ENCODE assay signal across 16 cellular contexts in genomic region chr2:130963058-130963848, GRCh38.
A peak's percentile ranks its signal among the peaks of the same experiment; 100 is the strongest.
DNase-seq lines count a peak whose midpoint lies in the region; ATAC-seq, FAIRE-seq and TF ChIP-seq lines count a peak whose summit lies in the region.
"Had no signal": no experiment of that assay in that cellular context is flagged by ENCODE, and none has a peak within 500 bp of the region (broad histone marks: within the 10 kb centered on the region; RNA-seq: fewer than 3 reads in every experiment).

No MANE protein-coding gene starts in this region.

- H3K4me3 Mint-ChIP-seq in Calu3 (ENCODE audit: low read depth, unreplicated experiment): peak overlapping the region; percentile 70
- H3K4me3 Mint-ChIP-seq in neural crest cell: peak overlapping the region; percentile 61
- H3K4me3 Mint-ChIP-seq in naive thymus-derived CD4-positive, alpha-beta T cell: peak overlapping the region in 3 of 10 donors; percentile 12 to 56 (median 26)
- no peak overlapping the region for H3K4me3 Mint-ChIP-seq in natural killer cell
- H3K4me3 Mint-ChIP-seq: activated T-cell treated with anti-CD3 and anti-CD28 coated beads, Interleukin-2, amount 50 U/mL, for 4 hours had no signal

- intact Hi-C loops in Calu3 (cut with micrococcal nuclease; ENCODE audit: unreplicated experiment) (no loop called here), esophagus muscularis mucosa (cut with DNase I) (no loop called here), natural killer cell (cut with micrococcal nuclease) (no loop called here)
- intact Hi-C loops in naive thymus-derived CD4-positive, alpha-beta T cell (cut with micrococcal nuclease): no loop called here

- TF ChIP-seq RAD21 in Ishikawa (IDR thresholded peaks at IDR 0.05; ENCODE audit: low read depth): no peak

- no peaks in the 10 kb centered on the region for H3K9me3 ChIP-seq in esophagus muscularis mucosa
- no peaks in the 10 kb centered on the region for H3K9me3 ChIP-seq in naive thymus-derived CD4-positive, alpha-beta T cell (ENCODE audit: control insufficient read depth in 2 of 3, low read length in 3 of 3)

- no peaks in the 10 kb centered on the region for H3K9me3 Mint-ChIP-seq in Calu3 (ENCODE audit: low read depth, unreplicated experiment)
- H3K9me3 Mint-ChIP-seq in neural crest cell: no peaks in the 10 kb centered on the region
- H3K9me3 Mint-ChIP-seq in naive thymus-derived CD4-positive, alpha-beta T cell: peaks cover 0 to 3% (median 0%) of the 10 kb centered on the region in 11 donors
- H3K9me3 Mint-ChIP-seq in natural killer cell: no peaks in the 10 kb centered on the region
- H3K9me3 Mint-ChIP-seq: activated T-cell treated with anti-CD3 and anti-CD28 coated beads, Interleukin-2, amount 50 U/mL, for 4 hours; memory B cell had no signal

- H3K4me1 ChIP-seq in esophagus muscularis mucosa: peaks cover 0 to 19% (median 16%) of the 10 kb centered on the region in 4 donors
- no peaks in the 10 kb centered on the region for H3K4me1 ChIP-seq in naive thymus-derived CD4-positive, alpha-beta T cell (ENCODE audit: control insufficient read depth in 2 of 2, insufficient read depth in 2 of 2, low read length in 2 of 2)

- H3K27me3 ChIP-seq in esophagus muscularis mucosa: peaks cover 0 to 74% (median 17%) of the 10 kb centered on the region in 4 donors
- peaks cover 4 to 12% of the 10 kb centered on the region in 2 donors for H3K27me3 ChIP-seq in naive thymus-derived CD4-positive, alpha-beta T cell (ENCODE audit: control insufficient read depth in 2 of 2, insufficient read depth in 2 of 2, low read length in 2 of 2)
- H3K27me3 ChIP-seq: BLaER1 had no signal

- H3K27ac Mint-ChIP-seq in Calu3 (ENCODE audit: unreplicated experiment): no peak overlapping the region
- no peak overlapping the region for H3K27ac Mint-ChIP-seq in neural crest cell (ENCODE audit: unreplicated experiment)
- no peak overlapping the region for H3K27ac Mint-ChIP-seq in naive thymus-derived CD4-positive, alpha-beta T cell
- H3K27ac Mint-ChIP-seq in natural killer cell: no peak overlapping the region
- H3K27ac Mint-ChIP-seq: memory B cell had no signal

- BruUV-seq in Calu3 (replicated peaks; lab: Mats Ljungman, UMichigan): no TSS peak

- H3K4me3 ChIP-seq in esophagus muscularis mucosa: peak overlapping the region in 3 of 4 donors; percentile 37 to 49 (median 39)
- H3K4me3 ChIP-seq in naive thymus-derived CD4-positive, alpha-beta T cell (ENCODE audit: low read length): no peak overlapping the region
- H3K4me3 ChIP-seq: BLaER1 had no signal

- WGBS in esophagus muscularis mucosa: 9% methylated on average over 36 of the region's 97 CpGs

- no peak for TF ChIP-seq CTCF in Calu3 (IDR thresholded peaks at IDR 0.05; ENCODE audit: unreplicated experiment)
- TF ChIP-seq CTCF in esophagus muscularis mucosa (IDR thresholded peaks at IDR 0.05): no peak
- TF ChIP-seq CTCF in neural crest cell (conservative IDR thresholded peaks at IDR 0.05): no peak
- TF ChIP-seq CTCF in natural killer cell (IDR thresholded peaks at IDR 0.05): no peak

- CTCF ChIA-PET in Calu3 (lab: Charles Lee): no interaction called here
- CTCF ChIA-PET in naive thymus-derived CD4-positive, alpha-beta T cell (lab: Charles Lee): no interaction called here

- H3K36me3 ChIP-seq in esophagus muscularis mucosa: no peaks in the 10 kb centered on the region
- no peaks in the 10 kb centered on the region for H3K36me3 ChIP-seq in naive thymus-derived CD4-positive, alpha-beta T cell (ENCODE audit: control insufficient read depth in 2 of 3, insufficient read depth in 3 of 3, low read length in 3 of 3)
- H3K36me3 ChIP-seq: BLaER1 had no signal

- no peak for ATAC-seq in naive thymus-derived CD4-positive, alpha-beta T cell
- ATAC-seq in natural killer cell: no peak
- ATAC-seq: activated CD4-positive, CD25-positive, alpha-beta regulatory T cell treated with anti-CD3 and anti-CD28 coated beads, Interleukin-2, amount 50 U/mL, for 24 hours had no signal

- H3K36me3 Mint-ChIP-seq in Calu3 (ENCODE audit: insufficient read depth, unreplicated experiment) (peaks cover 6% of the 10 kb centered on the region), neural crest cell (ENCODE audit: low read depth) (no peaks in the 10 kb centered on the region), natural killer cell (peaks cover 7% of the 10 kb centered on the region)
- peaks cover 0 to 4% (median 0%) of the 10 kb centered on the region in 5 donors for H3K36me3 Mint-ChIP-seq in naive thymus-derived CD4-positive, alpha-beta T cell
- H3K36me3 Mint-ChIP-seq: memory B cell had no signal

- no peak for FAIRE-seq in HTR-8/SVneo (lab: Jason Lieb, UNC)

- no peak for DNase-seq in Calu3
- no peak for DNase-seq in esophagus muscularis mucosa (ENCODE audit: extremely low spot score)
- peak; percentile 14 for DNase-seq in neural crest cell (ENCODE audit: low read depth, low spot score)
- no peak for DNase-seq in naive thymus-derived CD4-positive, alpha-beta T cell
- DNase-seq in NCI-H2029 treated with DMSO at 0.1 percent for 48 hours (lab: John Stamatoyannopoulos, UW): no peak
- DNase-seq in HTR-8/SVneo (ENCODE audit: insufficient read length, low spot score): no peak
- no peak for DNase-seq in natural killer cell
- DNase-seq: activated T-cell treated with anti-CD3 and anti-CD28 coated beads, Interleukin-2, amount 50 U/mL, for 4 hours; GF-D8; NCI-H2081 treated with DMSO at 0.1 percent for 48 hours; stimulated activated CD4-positive, alpha-beta T cell treated with anti-CD3 and anti-CD28 coated beads, Interleukin-4, amount 100 ng/mL, for 24 hours; stimulated activated naive CD4-positive, alpha-beta T cell had no signal

- POLR2A ChIA-PET in naive thymus-derived CD4-positive, alpha-beta T cell (lab: Charles Lee): no interaction called here

- TF ChIP-seq EP300 in Ishikawa (IDR thresholded peaks at IDR 0.05; ENCODE audit: borderline replicate concordance): no peak
- no peak for TF ChIP-seq EP300 in esophagus muscularis mucosa (IDR thresholded peaks at IDR 0.05)

- H3K27ac ChIP-seq in esophagus muscularis mucosa (replicated peaks in 1 of 4): no peak overlapping the region
- no peak overlapping the region for H3K27ac ChIP-seq in naive thymus-derived CD4-positive, alpha-beta T cell (ENCODE audit: low read depth, low read length)
- H3K27ac ChIP-seq: BLaER1 had no signal

- peaks cover 21% of the 10 kb centered on the region for H3K4me1 Mint-ChIP-seq in Calu3 (ENCODE audit: low read depth, unreplicated experiment)
- peaks cover 30% of the 10 kb centered on the region for H3K4me1 Mint-ChIP-seq in neural crest cell
- peaks cover 6 to 17% (median 9%) of the 10 kb centered on the region in 7 donors for H3K4me1 Mint-ChIP-seq in naive thymus-derived CD4-positive, alpha-beta T cell
- peaks cover 9 to 11% of the 10 kb centered on the region in 2 donors for H3K4me1 Mint-ChIP-seq in natural killer cell

- H3K27me3 Mint-ChIP-seq in Calu3 (ENCODE audit: unreplicated experiment) (peaks cover 54% of the 10 kb centered on the region), neural crest cell (ENCODE audit: low read depth) (peaks cover 83% of the 10 kb centered on the region), natural killer cell (ENCODE audit: low read depth in 2 of 2) (peaks cover 57 to 71% of the 10 kb centered on the region in 2 donors)
- H3K27me3 Mint-ChIP-seq in naive thymus-derived CD4-positive, alpha-beta T cell: peaks cover 60 to 70% (median 62%) of the 10 kb centered on the region in 5 donors

- no peak for TF ChIP-seq POLR2A in esophagus muscularis mucosa (IDR thresholded peaks at IDR 0.05; ENCODE audit: low read depth)

TF ChIP-seq in Ishikawa, 13 proteins besides CTCF, POLR2A, EP300 and RAD21:
- TF ChIP-seq TEAD4 (IDR thresholded peaks at IDR 0.05) (no peak), CEBPB (IDR thresholded peaks at IDR 0.05) (no peak), NFIC (IDR thresholded peaks at IDR 0.05) (no peak), EGR1 (IDR thresholded peaks at IDR 0.05) (no peak), USF1 (IDR thresholded peaks at IDR 0.05) (no peak), CREB1 (IDR thresholded peaks at IDR 0.05; ENCODE audit: low read depth) (no peak), YY1 (IDR thresholded peaks at IDR 0.05; ENCODE audit: low read depth) (no peak), ZBTB7A (IDR thresholded peaks at IDR 0.05; ENCODE audit: low read depth) (peak; percentile 60; the same call in 1 of the 2 replicates), FOXM1 (IDR thresholded peaks at IDR 0.05; ENCODE audit: borderline replicate concordance, low read depth) (no peak), TCF12 (IDR thresholded peaks at IDR 0.05; ENCODE audit: low read depth) (no peak)
- TF ChIP-seq, protein P1, sequence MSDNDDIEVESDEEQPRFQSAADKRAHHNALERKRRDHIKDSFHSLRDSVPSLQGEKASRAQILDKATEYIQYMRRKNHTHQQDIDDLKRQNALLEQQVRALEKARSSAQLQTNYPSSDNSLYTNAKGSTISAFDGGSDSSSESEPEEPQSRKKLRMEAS (IDR thresholded peaks at IDR 0.05): 0 out of 2 replicates have a peak, but pooled peaks have one; percentile 13
